In the genomic region with DNA sequence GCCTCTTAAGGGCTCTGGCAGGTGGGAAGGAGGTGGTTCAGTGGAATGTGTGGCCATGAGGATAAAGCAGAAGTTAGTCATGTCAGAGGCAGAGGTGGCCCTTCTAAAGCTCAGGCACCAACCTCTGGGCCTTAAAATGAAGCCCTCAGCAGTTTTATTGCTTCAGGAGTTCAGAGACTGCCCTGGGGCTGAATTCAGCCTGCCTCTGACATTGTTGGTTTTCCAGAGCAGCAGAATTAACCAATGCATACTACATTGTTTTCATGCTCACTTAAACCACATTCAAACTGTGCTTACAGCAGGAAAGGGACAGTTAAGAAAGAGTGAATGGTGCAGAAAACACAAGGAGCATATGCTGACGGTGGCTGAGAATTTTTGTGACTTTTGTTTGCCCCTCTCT, we compare ENCODE assay signal across 20 cellular contexts.
DNase-seq lines count a peak whose midpoint lies in the region; ATAC-seq and TF ChIP-seq lines count a peak whose summit lies in the region.
"Had no signal": no experiment of that assay in that cellular context is flagged by ENCODE, and none has a peak within 500 bp of the region (broad histone marks: within the 10 kb centered on the region; RNA-seq: fewer than 3 reads in every experiment).

No MANE protein-coding gene starts in this region.

- H3K27me3 Mint-ChIP-seq in GM23338 (ENCODE audit: insufficient read depth, low read depth, poor library complexity), result no peaks in the 10 kb centered on the region
- peaks cover 2% of the 10 kb centered on the region for H3K27me3 Mint-ChIP-seq in activated CD4-positive, alpha-beta T cell treated with anti-CD3 and anti-CD28 coated beads, Interleukin-2, amount 10 ng/mL, durations not matched to agents 24 days and 14 days
- H3K27me3 Mint-ChIP-seq: CD4-positive, alpha-beta T cell had no signal

- no peaks in the 10 kb centered on the region for H3K9me3 Mint-ChIP-seq in GM23338
- H3K9me3 Mint-ChIP-seq in activated CD4-positive, alpha-beta T cell treated with anti-CD3 and anti-CD28 coated beads, Interleukin-2, amount 10 ng/mL, durations not matched to agents 24 days and 14 days, result peaks cover 18% of the 10 kb centered on the region
- H3K9me3 Mint-ChIP-seq: CD4-positive, alpha-beta T cell had no signal

- no peak for DNase-seq in GM23338 (ENCODE audit: low spot score)
- DNase-seq in RPMI8226, result peak; percentile 44
- peak; percentile 15 for DNase-seq in left kidney (ENCODE audit: low read depth, low spot score)
- DNase-seq in upper lobe of right lung, result no peak
- no peak for DNase-seq in GM03348 (ENCODE audit: low spot score)
- DNase-seq in activated CD4-positive, alpha-beta T cell treated with anti-CD3 and anti-CD28 coated beads, Interleukin-2, amount 10 ng/mL, durations not matched to agents 24 days and 14 days, result no peak
- DNase-seq: CD4-positive, alpha-beta T cell; COR-L47; DMS 273 treated with DMSO at 0.1 percent for 48 hours; H7; KBM-7; MV-4-11; NCI-H1105 treated with DMSO at 0.1 percent for 48 hours; NCI-H2081; NCI-H2171; NCI-H345; NCI-H524 treated with DMSO at 0.1 percent for 48 hours; Right ventricle myocardium superior had no signal

- H3K9me3 ChIP-seq in upper lobe of right lung, result no peaks in the 10 kb centered on the region
- H3K9me3 ChIP-seq: BLaER1 had no signal

- H3K4me3 Mint-ChIP-seq in GM23338, result no peak overlapping the region
- no peak overlapping the region for H3K4me3 Mint-ChIP-seq in activated CD4-positive, alpha-beta T cell treated with anti-CD3 and anti-CD28 coated beads, Interleukin-2, amount 10 ng/mL, durations not matched to agents 24 days and 14 days
- H3K4me3 Mint-ChIP-seq: CD4-positive, alpha-beta T cell had no signal

- TF ChIP-seq CTCF in GM23338 (conservative IDR thresholded peaks at IDR 0.05; ENCODE audit: low read depth in 2 of 2) (no peak), upper lobe of right lung (IDR thresholded peaks at IDR 0.05) (no peak)

- no peak overlapping the region for H3K27ac Mint-ChIP-seq in GM23338
- no peak overlapping the region for H3K27ac Mint-ChIP-seq in activated CD4-positive, alpha-beta T cell treated with anti-CD3 and anti-CD28 coated beads, Interleukin-2, amount 10 ng/mL, durations not matched to agents 24 days and 14 days
- H3K27ac Mint-ChIP-seq: CD4-positive, alpha-beta T cell had no signal

- no peaks in the 10 kb centered on the region for H3F3A ChIP-seq in GM23338 (replicated peaks; ENCODE audit: low read depth)

- H3K27me3 ChIP-seq in GM23338 (ENCODE audit: insufficient read depth) (no peaks in the 10 kb centered on the region), upper lobe of right lung (no peaks in the 10 kb centered on the region)
- H3K27me3 ChIP-seq: BLaER1 had no signal

- peaks cover 13% of the 10 kb centered on the region; the same call in 1 of the 2 replicates for H3K9me2 ChIP-seq in GM23338 (ENCODE audit: insufficient read depth)

- H3K27ac ChIP-seq in GM23338 (ENCODE audit: low read depth) (no peak overlapping the region), upper lobe of right lung (no peak overlapping the region)
- H3K27ac ChIP-seq: BLaER1 had no signal

- H3K36me3 ChIP-seq in GM23338 (ENCODE audit: insufficient read depth) (no peaks in the 10 kb centered on the region), upper lobe of right lung (no peaks in the 10 kb centered on the region)
- H3K36me3 ChIP-seq: BLaER1 had no signal

- H3K4me1 Mint-ChIP-seq in GM23338, result peaks cover 2% of the 10 kb centered on the region; the same call in 1 of the 3 replicates
- H3K4me1 Mint-ChIP-seq in activated CD4-positive, alpha-beta T cell treated with anti-CD3 and anti-CD28 coated beads, Interleukin-2, amount 10 ng/mL, durations not matched to agents 24 days and 14 days, result peaks cover 19% of the 10 kb centered on the region

- no peaks in the 10 kb centered on the region for H3K36me3 Mint-ChIP-seq in GM23338 (ENCODE audit: low read depth)
- peaks cover 2% of the 10 kb centered on the region for H3K36me3 Mint-ChIP-seq in activated CD4-positive, alpha-beta T cell treated with anti-CD3 and anti-CD28 coated beads, Interleukin-2, amount 10 ng/mL, durations not matched to agents 24 days and 14 days (ENCODE audit: low read depth)

- no peaks in the 10 kb centered on the region for H4K20me1 ChIP-seq in GM23338 (replicated peaks; ENCODE audit: insufficient read depth)
- H4K20me1 ChIP-seq: BLaER1 had no signal

- intact Hi-C loops in upper lobe of right lung (cut with DNase I), result no loop called here
- intact Hi-C loops in activated CD4-positive, alpha-beta T cell treated with anti-CD3 and anti-CD28 coated beads, Interleukin-2, amount 10 ng/mL, durations not matched to agents 24 days and 14 days (cut with micrococcal nuclease), result loop anchor here (5.0 to 10.0 kb wide), 3 partner anchors 205 to 395 kb away; no protein-coding TSS in a partner anchor

- no peak overlapping the region for H3K4me3 ChIP-seq in GM23338
- no peak overlapping the region for H3K4me3 ChIP-seq in upper lobe of right lung
- H3K4me3 ChIP-seq: BLaER1 had no signal

- ATAC-seq in GM23338, result no peak
- ATAC-seq in upper lobe of right lung, result no peak
- no peak for ATAC-seq in HG02970 (IDR thresholded peaks at IDR 0.05; ENCODE audit: low FRiP score, unreplicated experiment)

- H2AFZ ChIP-seq in GM23338, result peak overlapping the region; percentile 23; the same call in 1 of the 2 replicates

- H3K4me1 ChIP-seq in GM23338 (ENCODE audit: insufficient read depth) (no peaks in the 10 kb centered on the region), upper lobe of right lung (peaks cover 8% of the 10 kb centered on the region)

- H3K4me2 ChIP-seq in GM23338, result no peak overlapping the region
- H3K4me2 ChIP-seq: BLaER1 had no signal

- no peaks in the 10 kb centered on the region for H3K79me2 ChIP-seq in GM23338 (replicated peaks; ENCODE audit: insufficient read depth)

TF ChIP-seq in GM23338, 12 proteins besides CTCF, POLR2A, EP300 and RAD21 (continues in another document):
- TF ChIP-seq, protein P1, sequence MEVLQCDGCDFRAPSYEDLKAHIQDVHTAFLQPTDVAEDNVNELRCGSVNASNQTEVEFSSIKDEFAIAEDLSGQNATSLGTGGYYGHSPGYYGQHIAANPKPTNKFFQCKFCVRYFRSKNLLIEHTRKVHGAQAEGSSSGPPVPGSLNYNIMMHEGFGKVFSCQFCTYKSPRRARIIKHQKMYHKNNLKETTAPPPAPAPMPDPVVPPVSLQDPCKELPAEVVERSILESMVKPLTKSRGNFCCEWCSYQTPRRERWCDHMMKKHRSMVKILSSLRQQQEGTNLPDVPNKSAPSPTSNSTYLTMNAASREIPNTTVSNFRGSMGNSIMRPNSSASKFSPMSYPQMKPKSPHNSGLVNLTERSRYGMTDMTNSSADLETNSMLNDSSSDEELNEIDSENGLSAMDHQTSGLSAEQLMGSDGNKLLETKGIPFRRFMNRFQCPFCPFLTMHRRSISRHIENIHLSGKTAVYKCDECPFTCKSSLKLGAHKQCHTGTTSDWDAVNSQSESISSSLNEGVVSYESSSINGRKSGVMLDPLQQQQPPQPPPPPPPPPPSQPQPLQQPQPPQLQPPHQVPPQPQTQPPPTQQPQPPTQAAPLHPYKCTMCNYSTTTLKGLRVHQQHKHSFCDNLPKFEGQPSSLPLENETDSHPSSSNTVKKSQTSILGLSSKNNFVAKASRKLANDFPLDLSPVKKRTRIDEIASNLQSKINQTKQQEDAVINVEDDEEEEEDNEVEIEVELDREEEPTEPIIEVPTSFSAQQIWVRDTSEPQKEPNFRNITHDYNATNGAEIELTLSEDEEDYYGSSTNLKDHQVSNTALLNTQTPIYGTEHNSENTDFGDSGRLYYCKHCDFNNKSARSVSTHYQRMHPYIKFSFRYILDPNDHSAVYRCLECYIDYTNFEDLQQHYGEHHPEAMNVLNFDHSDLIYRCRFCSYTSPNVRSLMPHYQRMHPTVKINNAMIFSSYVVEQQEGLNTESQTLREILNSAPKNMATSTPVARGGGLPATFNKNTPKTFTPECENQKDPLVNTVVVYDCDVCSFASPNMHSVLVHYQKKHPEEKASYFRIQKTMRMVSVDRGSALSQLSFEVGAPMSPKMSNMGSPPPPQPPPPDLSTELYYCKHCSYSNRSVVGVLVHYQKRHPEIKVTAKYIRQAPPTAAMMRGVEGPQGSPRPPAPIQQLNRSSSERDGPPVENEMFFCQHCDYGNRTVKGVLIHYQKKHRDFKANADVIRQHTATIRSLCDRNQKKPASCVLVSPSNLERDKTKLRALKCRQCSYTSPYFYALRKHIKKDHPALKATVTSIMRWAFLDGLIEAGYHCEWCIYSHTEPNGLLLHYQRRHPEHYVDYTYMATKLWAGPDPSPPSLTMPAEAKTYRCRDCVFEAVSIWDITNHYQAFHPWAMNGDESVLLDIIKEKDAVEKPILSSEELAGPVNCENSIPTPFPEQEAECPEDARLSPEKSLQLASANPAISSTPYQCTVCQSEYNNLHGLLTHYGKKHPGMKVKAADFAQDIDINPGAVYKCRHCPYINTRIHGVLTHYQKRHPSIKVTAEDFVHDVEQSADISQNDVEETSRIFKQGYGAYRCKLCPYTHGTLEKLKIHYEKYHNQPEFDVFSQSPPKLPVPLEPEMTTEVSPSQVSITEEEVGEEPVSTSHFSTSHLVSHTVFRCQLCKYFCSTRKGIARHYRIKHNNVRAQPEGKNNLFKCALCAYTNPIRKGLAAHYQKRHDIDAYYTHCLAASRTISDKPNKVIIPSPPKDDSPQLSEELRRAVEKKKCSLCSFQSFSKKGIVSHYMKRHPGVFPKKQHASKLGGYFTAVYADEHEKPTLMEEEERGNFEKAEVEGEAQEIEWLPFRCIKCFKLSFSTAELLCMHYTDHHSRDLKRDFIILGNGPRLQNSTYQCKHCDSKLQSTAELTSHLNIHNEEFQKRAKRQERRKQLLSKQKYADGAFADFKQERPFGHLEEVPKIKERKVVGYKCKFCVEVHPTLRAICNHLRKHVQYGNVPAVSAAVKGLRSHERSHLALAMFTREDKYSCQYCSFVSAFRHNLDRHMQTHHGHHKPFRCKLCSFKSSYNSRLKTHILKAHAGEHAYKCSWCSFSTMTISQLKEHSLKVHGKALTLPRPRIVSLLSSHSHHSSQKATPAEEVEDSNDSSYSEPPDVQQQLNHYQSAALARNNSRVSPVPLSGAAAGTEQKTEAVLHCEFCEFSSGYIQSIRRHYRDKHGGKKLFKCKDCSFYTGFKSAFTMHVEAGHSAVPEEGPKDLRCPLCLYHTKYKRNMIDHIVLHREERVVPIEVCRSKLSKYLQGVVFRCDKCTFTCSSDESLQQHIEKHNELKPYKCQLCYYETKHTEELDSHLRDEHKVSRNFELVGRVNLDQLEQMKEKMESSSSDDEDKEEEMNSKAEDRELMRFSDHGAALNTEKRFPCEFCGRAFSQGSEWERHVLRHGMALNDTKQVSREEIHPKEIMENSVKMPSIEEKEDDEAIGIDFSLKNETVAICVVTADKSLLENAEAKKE (CRISPR knock-in tag; IDR thresholded peaks at IDR 0.05), result no peak
- no peak for TF ChIP-seq JUNB (IDR thresholded peaks at IDR 0.05; ENCODE audit: unreplicated experiment)
- no peak for TF ChIP-seq EZH2phosphoT487 (IDR thresholded peaks at IDR 0.05; ENCODE audit: unreplicated experiment)
- no peak for TF ChIP-seq EZH2 (IDR thresholded peaks at IDR 0.05; ENCODE audit: low read depth, unreplicated experiment)
- no peak for TF ChIP-seq POLR2AphosphoS5 (IDR thresholded peaks at IDR 0.05; ENCODE audit: low read depth)
- no peak for TF ChIP-seq ZNF114 (CRISPR knock-in tag; IDR thresholded peaks at IDR 0.05)

Comparison
In these comparisons a context has a peak if more than half of its experiments do, and no peak if none do; other contexts are left out.
1. DNase-seq: peak in RPMI8226 (single experiment) and left kidney (single experiment); none in GM23338 (single experiment), upper lobe of right lung (single experiment), GM03348 (single experiment) and activated CD4-positive, alpha-beta T cell treated with anti-CD3 and anti-CD28 coated beads, Interleukin-2, amount 10 ng/mL, durations not matched to agents 24 days and 14 days (single experiment).